ENCODE assay signal across 8 cellular contexts in the genomic region with DNA sequence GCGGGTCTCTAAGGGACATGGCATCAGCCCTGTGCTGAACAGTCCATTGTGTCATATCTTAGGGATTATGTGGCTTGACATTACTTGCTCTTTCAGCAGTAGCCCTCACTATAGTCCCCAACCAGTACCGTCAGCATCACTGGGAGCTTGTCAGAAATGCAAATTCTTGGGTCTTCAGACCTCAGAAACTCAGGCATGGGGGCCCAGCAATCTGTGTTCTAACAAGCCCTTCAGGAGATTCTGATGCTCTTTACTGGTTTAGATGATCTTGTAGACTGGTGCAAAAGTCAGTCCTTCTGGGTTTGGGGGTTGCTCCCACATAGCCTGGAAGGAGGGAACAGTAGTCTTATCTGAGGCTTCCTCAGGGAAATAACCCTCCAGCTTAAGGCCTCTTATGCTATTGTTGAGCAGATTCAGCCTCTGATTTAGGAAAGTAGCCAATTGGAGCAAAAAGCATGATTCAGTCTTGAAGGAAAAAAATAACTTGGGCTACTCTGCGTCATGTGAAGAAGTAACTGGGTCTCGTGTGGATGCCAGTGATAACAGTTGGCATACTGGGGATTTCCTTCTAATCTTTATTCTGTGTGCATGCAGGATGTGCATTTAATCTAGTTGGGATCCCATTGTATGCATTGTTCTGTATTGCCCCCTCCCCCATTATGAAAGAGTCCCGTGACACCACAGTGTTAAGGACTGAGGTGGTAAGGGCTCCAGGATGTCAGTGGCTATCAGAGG. TPM values are rescaled to one million over a fixed set of nuclear protein-coding genes. Genes with fewer than 3 reads are reported as not detected.
DNase-seq lines count a peak whose midpoint lies in the region; ATAC-seq and TF ChIP-seq lines count a peak whose summit lies in the region.

No MANE protein-coding gene starts in this region.

- no peak for TF ChIP-seq CTCF in nephron (IDR thresholded peaks at IDR 0.05; ENCODE audit: unreplicated experiment in 3 of 3)

- H3K9me3 ChIP-seq in endocrine pancreas (ENCODE audit: control insufficient read depth, low read length) = no peaks in the 10 kb centered on the region

- peak overlapping the region; percentile 94 to 97 (median 94) for H3K27ac Mint-ChIP-seq in nephron

- H3K4me1 Mint-ChIP-seq in nephron = peaks cover 56% of the 10 kb centered on the region

- DNase-seq in G401 (ENCODE audit: low spot score) (peak; percentile 77), UCSD-AML1 (lab: John Stamatoyannopoulos, UW; ENCODE audit: unreplicated experiment) (no peak), NCI-H510A (lab: John Stamatoyannopoulos, UW) (no peak), putamen (ENCODE audit: low spot score) (no peak)
- DNase-seq in activated CD4-positive, alpha-beta T cell treated with anti-CD3 and anti-CD28 coated beads, Interleukin-2, amount 50 U/mL, for 1 hour = no peak

- ATAC-seq in HG03060 (IDR thresholded peaks at IDR 0.05; ENCODE audit: low read depth, unreplicated experiment) = peak; percentile 35

- H3K36me3 Mint-ChIP-seq in nephron (ENCODE audit: low read depth) = no peaks in the 10 kb centered on the region

- H3K9ac ChIP-seq in endocrine pancreas (ENCODE audit: control insufficient read depth, insufficient read depth, low read length) = no peak overlapping the region

- no peaks in the 10 kb centered on the region for H3K27me3 ChIP-seq in endocrine pancreas (ENCODE audit: control insufficient read depth, insufficient read depth, low read length)

- peak overlapping the region; percentile 40 for H3K4me3 ChIP-seq in endocrine pancreas (ENCODE audit: control insufficient read depth, insufficient read depth, low read length)

- no peaks in the 10 kb centered on the region for H3K9me3 Mint-ChIP-seq in nephron

- no peak overlapping the region for H3K4me3 Mint-ChIP-seq in nephron

- peaks cover 11% of the 10 kb centered on the region for H3K4me1 ChIP-seq in endocrine pancreas (ENCODE audit: control insufficient read depth, insufficient read depth, low read length)

- in situ Hi-C loops in G401 (cut with HindIII; ENCODE audit: low sequenced_read_pairs) = no loop called here

- H3K36me3 ChIP-seq in endocrine pancreas (ENCODE audit: control insufficient read depth, insufficient read depth, low read length) = no peaks in the 10 kb centered on the region

- no peaks in the 10 kb centered on the region for H3K27me3 Mint-ChIP-seq in nephron (ENCODE audit: low read depth)

RNA-seq across cellular contexts. Expression of gene TRAK1, which starts 38.9 kb away (rescaled TPM):
- 17.3 and 17.6 TPM in 2 replicates for total RNA-seq in G401 (2014; rRNA removed; shearing (Covaris generic))
